In the genomic region with DNA sequence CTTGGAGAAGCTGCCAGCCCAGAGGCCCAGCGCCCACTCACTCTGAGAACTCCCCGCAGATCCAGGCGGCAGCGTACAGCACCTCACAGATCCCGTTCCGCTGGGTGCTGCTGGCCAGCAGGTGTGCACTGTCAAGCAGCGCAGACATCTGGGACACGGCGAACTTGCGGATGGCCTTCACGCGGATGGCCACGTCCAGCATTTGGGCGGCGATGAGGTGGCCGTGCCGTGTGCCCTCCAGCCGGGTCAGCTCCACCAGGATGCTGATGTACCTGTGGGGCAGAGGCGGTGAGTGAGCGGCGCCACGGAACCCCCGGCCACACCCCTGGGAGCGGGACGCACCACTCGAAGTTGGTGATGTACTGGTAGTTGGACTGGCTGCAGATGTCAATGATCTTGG, we compare ENCODE assay signal across 24 cellular contexts. TPM values are rescaled to one million over a fixed set of nuclear protein-coding genes. Genes with fewer than 3 reads are reported as not detected.
DNase-seq lines count a peak whose midpoint lies in the region; ATAC-seq and TF ChIP-seq lines count a peak whose summit lies in the region.
"Had no signal": no experiment of that assay in that cellular context is flagged by ENCODE, and none has a peak within 500 bp of the region (broad histone marks: within the 10 kb centered on the region; RNA-seq: fewer than 3 reads in every experiment).

No MANE protein-coding gene starts in this region.

- 97% methylated on average over 21 of the region's 26 CpGs; no CpG with 5 or more reads in 1 of the 2 experiments for WGBS in IMR-90 (ENCODE audit: extremely low coverage in 2 of 2, insufficient read length in 1 of 2), 2 experiments

- H3K18ac ChIP-seq in IMR-90 (ENCODE audit: low read depth, low read length) = no peak overlapping the region

- peaks cover 0 to 1% (median 0%) of the 10 kb centered on the region in 3 donors for H3K27me3 Mint-ChIP-seq in CD14-positive monocyte (ENCODE audit: low read depth in 3 of 3)
- H3K27me3 Mint-ChIP-seq: CD4-positive, alpha-beta memory T cell; T-cell had no signal

- TF ChIP-seq RAD21 in IMR-90 (IDR thresholded peaks at IDR 0.05; ENCODE audit: low read length) = no peak

- dilution Hi-C loops in IMR-90 (cut with HindIII; ENCODE audit: low sequenced_read_pairs, unreplicated experiment) = no loop called here

- H4K5ac ChIP-seq in IMR-90 (ENCODE audit: low read depth, low read length) = no peak overlapping the region

- H2AFZ ChIP-seq in IMR-90 (replicated peaks; ENCODE audit: low read length, poor library complexity) = peak overlapping the region; percentile 43

- no peak for ATAC-seq in IMR-90 (ENCODE audit: low read depth)
- ATAC-seq: T-cell had no signal

- H3K9me1 ChIP-seq in IMR-90 (ENCODE audit: insufficient read depth, low read length) = peaks cover 7% of the 10 kb centered on the region; the same call in 1 of the 2 replicates

- peaks cover 3 to 45% of the 10 kb centered on the region in 2 experiments; a peak in 3 of 4 replicates for H3K79me1 ChIP-seq in IMR-90 (ENCODE audit: low read depth in 1 of 2, low read length in 2 of 2)

- H3K4me3 Mint-ChIP-seq in CD14-positive monocyte = no peak overlapping the region
- H3K4me3 Mint-ChIP-seq: CD4-positive, alpha-beta memory T cell; T-cell had no signal

- H3K9me3 ChIP-seq in A673 (ENCODE audit: low read depth, low read length, poor library complexity, severe bottlenecking) (no peaks in the 10 kb centered on the region), IMR-90 (ENCODE audit: control insufficient read depth, insufficient read depth, low read length) (no peaks in the 10 kb centered on the region)
- H3K9me3 ChIP-seq: BLaER1 treated with 17β-estradiol and CSF1 and Interleukin-3, amounts not matched to agents 10 nM and 100 nM; HAP-1 had no signal

- no peak overlapping the region for H2BK20ac ChIP-seq in IMR-90 (ENCODE audit: low read depth, low read length)

- no peak overlapping the region for H4K91ac ChIP-seq in IMR-90 (ENCODE audit: insufficient read depth, low read depth, low read length)

- peaks cover 40% of the 10 kb centered on the region for H4K20me1 ChIP-seq in IMR-90 (ENCODE audit: insufficient read depth, low read length)

- H3K4me1 ChIP-seq in A673 (ENCODE audit: insufficient read depth, low read length, poor library complexity, severe bottlenecking) (no peaks in the 10 kb centered on the region), IMR-90 (ENCODE audit: control insufficient read depth, insufficient read depth, low read length) (no peaks in the 10 kb centered on the region)
- H3K4me1 ChIP-seq: HAP-1 had no signal

- H2BK5ac ChIP-seq in IMR-90 (ENCODE audit: low read depth, low read length, poor library complexity, severe bottlenecking) = no peak overlapping the region

- no peak overlapping the region for H3K14ac ChIP-seq in IMR-90 (replicated peaks; ENCODE audit: low read depth, low read length)

- no peak overlapping the region for H3K4me2 ChIP-seq in IMR-90 (ENCODE audit: low read depth, low read length)
- H3K4me2 ChIP-seq: BLaER1 treated with 17β-estradiol and CSF1 and Interleukin-3, amounts not matched to agents 10 nM and 100 nM had no signal

- H3K9ac ChIP-seq in IMR-90 (ENCODE audit: low read depth, low read length) = no peak overlapping the region
- H3K9ac ChIP-seq: BLaER1 treated with 17β-estradiol and CSF1 and Interleukin-3, amounts not matched to agents 10 nM and 100 nM had no signal

- no peak overlapping the region for H2AK9ac ChIP-seq in IMR-90 (replicated peaks; ENCODE audit: low read depth, low read length, poor library complexity)

- in situ Hi-C loops in IMR-90 (cut with MboI; ENCODE audit: low sequenced_read_pairs) = no loop called here

- H3K36me3 Mint-ChIP-seq in CD14-positive monocyte = peaks cover 85 to 98% of the 10 kb centered on the region in 2 donors

- no peak overlapping the region for H3K56ac ChIP-seq in IMR-90 (ENCODE audit: extremely low read depth, insufficient read depth, low read length)

- no peak overlapping the region for H2AK5ac ChIP-seq in IMR-90 (ENCODE audit: low read depth, low read length)

- intact Hi-C loops in A673 (cut with micrococcal nuclease; ENCODE audit: unreplicated experiment) = no loop called here
- intact Hi-C loops in IMR-90 (cut with micrococcal nuclease) = no loop called here
- intact Hi-C loops in CD14-positive monocyte (cut with micrococcal nuclease) = no loop called here

- no peak overlapping the region for H2BK120ac ChIP-seq in IMR-90 (ENCODE audit: low read depth, low read length)

- no peak overlapping the region for H3K4ac ChIP-seq in IMR-90 (ENCODE audit: low read depth, low read length)

- no peak overlapping the region for H4K8ac ChIP-seq in IMR-90 (ENCODE audit: low read depth in 2 of 2, low read length in 2 of 2)

- no peaks in the 10 kb centered on the region for H3K9me3 Mint-ChIP-seq in CD14-positive monocyte
- H3K9me3 Mint-ChIP-seq: CD4-positive, alpha-beta memory T cell; T-cell had no signal

- TSS peak; percentile 29 for BruUV-seq in A673 (replicated peaks; lab: Mats Ljungman, UMichigan)
- no TSS peak for BruUV-seq in IMR-90 (replicated peaks; lab: Mats Ljungman, UMichigan)

- CTCF ChIA-PET in A673 (lab: Charles Lee) = no interaction called here
- CTCF ChIA-PET in IMR-90 (lab: Yijun Ruan, JAX) = no interaction called here

- H3K27ac Mint-ChIP-seq in CD14-positive monocyte = peak overlapping the region in 1 of 7 donors; percentile 69
- H3K27ac Mint-ChIP-seq: T-cell had no signal

- H3K4me3 ChIP-seq in A673 (ENCODE audit: low read depth, low read length, poor library complexity, severe bottlenecking) = no peak overlapping the region
- H3K4me3 ChIP-seq in IMR-90 (ENCODE audit: insufficient read depth, low read depth, low read length) = no peak overlapping the region
- H3K4me3 ChIP-seq: BLaER1 treated with 17β-estradiol and CSF1 and Interleukin-3, amounts not matched to agents 10 nM and 100 nM; HAP-1 had no signal

- peaks cover 76% of the 10 kb centered on the region for H3K36me3 ChIP-seq in A673 (ENCODE audit: insufficient read depth, low read length, poor library complexity, severe bottlenecking)
- peaks cover 82% of the 10 kb centered on the region for H3K36me3 ChIP-seq in IMR-90 (ENCODE audit: control insufficient read depth, insufficient read depth, low read length)

- H3K4me1 Mint-ChIP-seq in CD14-positive monocyte = no peaks in the 10 kb centered on the region
- H3K4me1 Mint-ChIP-seq: T-cell had no signal

- DNase-seq in A673 (ENCODE audit: low spot score) = no peak
- DNase-seq in IMR-90 = no peak
- no peak for DNase-seq in CD14-positive monocyte (ENCODE audit: low spot score)
- no peak for DNase-seq in NCI-H2107 treated with DMSO at 0.1 percent for 48 hours (lab: John Stamatoyannopoulos, UW; ENCODE audit: unreplicated experiment)
- DNase-seq: AML-193; CD4-positive, alpha-beta memory T cell; COR-L47; DMS53; GOT3; Karpas-422; NCI-H1092; NCI-H1417 treated with DMSO at 0.1 percent for 48 hours; NCI-H1694 treated with DMSO at 0.1 percent for 48 hours; NCI-H2081; NCI-H2171; NCI-H226; NCI-H510A; NCI-H69; RPMI8226; SHP77; T-cell had no signal

- no peaks in the 10 kb centered on the region for H3K27me3 ChIP-seq in A673 (replicated peaks; ENCODE audit: insufficient read depth, low read depth, low read length, poor library complexity)
- H3K27me3 ChIP-seq in IMR-90 (ENCODE audit: control insufficient read depth, insufficient read depth, low read length) = no peaks in the 10 kb centered on the region
- H3K27me3 ChIP-seq: BLaER1 treated with 17β-estradiol and CSF1 and Interleukin-3, amounts not matched to agents 10 nM and 100 nM had no signal

- no peak overlapping the region for H2BK15ac ChIP-seq in IMR-90 (ENCODE audit: low read depth, low read length)

- H3K23ac ChIP-seq in IMR-90 (ENCODE audit: low read depth, low read length) = no peak overlapping the region

- no peak for TF ChIP-seq POLR2A in IMR-90 (IDR thresholded peaks at IDR 0.05; ENCODE audit: low read depth, low read length)

- no peak for TF ChIP-seq CTCF in A673 (conservative IDR thresholded peaks at IDR 0.05; ENCODE audit: low read depth, low read length)
- no peak for TF ChIP-seq CTCF in IMR-90 (conservative IDR thresholded peaks at IDR 0.05; ENCODE audit: low read depth, low read length)
- TF ChIP-seq CTCF in CD14-positive monocyte (IDR thresholded peaks at IDR 0.05) = no peak

- POLR2A ChIA-PET in A673 (lab: Charles Lee; ENCODE audit: low non-redundant PET) = no interaction called here
- POLR2A ChIA-PET in IMR-90 (lab: Charles Lee; ENCODE audit: unreplicated experiment) = no interaction called here

- no peak overlapping the region for H3K27ac ChIP-seq in A673 (ENCODE audit: low read depth, low read length, poor library complexity, severe bottlenecking)
- H3K27ac ChIP-seq in IMR-90 (ENCODE audit: insufficient read depth, low read length) = no peak overlapping the region
- H3K27ac ChIP-seq: BLaER1 treated with 17β-estradiol and CSF1 and Interleukin-3, amounts not matched to agents 10 nM and 100 nM had no signal

RNA-seq across cellular contexts. Expression of gene IZUMO4, which starts 24.1 kb away (rescaled TPM):
- total RNA-seq in A673 (2021) = 1.6 and 2.5 TPM in 2 replicates
- 0.56 and 0.72 TPM in 2 replicates for total RNA-seq in IMR-90 (2012; rRNA removed)
- 2.8 and 3.4 TPM in 2 replicates for polyA plus RNA-seq in IMR-90 (2012; rRNA removed)
- polyA plus RNA-seq in IMR-90 (2012; cell fraction: cytosol; rRNA removed) = 0.37 and 1.5 TPM in 2 replicates
- 19.5 and 47.8 TPM in 2 replicates for polyA plus RNA-seq in IMR-90 (2012; cell fraction: nucleus; rRNA removed; ENCODE audit: low replicate concordance)
- polyA plus RNA-seq in CD14-positive monocyte = under 1 TPM; 0.41 to 0.80 TPM
- total RNA-seq: Daoy had no signal

RNA-seq across cellular contexts. Expression of gene MOB3A, which starts 24.7 kb away (rescaled TPM):
- total RNA-seq in A673 (2021) = 40.7 and 47.1 TPM in 2 replicates
- 8.9 and 9.3 TPM in 2 replicates for total RNA-seq in IMR-90 (2012; rRNA removed)
- polyA plus RNA-seq in IMR-90 (2012; rRNA removed) = 26.5 and 28.8 TPM in 2 replicates
- polyA plus RNA-seq in IMR-90 (2012; cell fraction: cytosol; rRNA removed) = 20.4 and 29.9 TPM in 2 replicates
- 15.3 and 28.7 TPM in 2 replicates for polyA plus RNA-seq in IMR-90 (2012; cell fraction: nucleus; rRNA removed; ENCODE audit: low replicate concordance)
- polyA plus RNA-seq in CD14-positive monocyte = 10 to 100 TPM; 60.5 to 96.3 TPM

RNA-seq across cellular contexts. Expression of gene AP3D1, which starts 30.5 kb away (rescaled TPM):
- total RNA-seq in A673 (2021) = 148 and 154 TPM in 2 replicates
- total RNA-seq in IMR-90 (2012; rRNA removed) = 75.3 and 76.1 TPM in 2 replicates
- 129 and 132 TPM in 2 replicates for polyA plus RNA-seq in IMR-90 (2012; rRNA removed)
- polyA plus RNA-seq in IMR-90 (2012; cell fraction: cytosol; rRNA removed) = 112 and 149 TPM in 2 replicates
- polyA plus RNA-seq in IMR-90 (2012; cell fraction: nucleus; rRNA removed; ENCODE audit: low replicate concordance) = 165 and 397 TPM in 2 replicates
- 10 to 100 TPM in 1 of 2 donors, 1 to 10 TPM in 1; 9.6 to 12.4 TPM for polyA plus RNA-seq in CD14-positive monocyte

RNA-seq across cellular contexts. Expression of gene DOT1L, which starts 42.9 kb away (rescaled TPM):
- total RNA-seq in A673 (2021) (71.2 and 78.8 TPM in 2 replicates), IMR-90 (2012; rRNA removed) (2.5 TPM in 2 replicates)
- polyA plus RNA-seq in IMR-90 (2012; rRNA removed) (12.6 and 22.0 TPM in 2 replicates), CD14-positive monocyte (under 1 TPM; 0.32 to 0.75 TPM)
- 10.1 and 10.4 TPM in 2 replicates for polyA plus RNA-seq in IMR-90 (2012; cell fraction: cytosol; rRNA removed)
- polyA plus RNA-seq in IMR-90 (2012; cell fraction: nucleus; rRNA removed; ENCODE audit: low replicate concordance) = 43.0 and 136 TPM in 2 replicates
